In genomic region chr13:45705145-45705695, GRCh38 we compare ENCODE assay signal across 26 cellular contexts. TPM values are rescaled to one million over a fixed set of nuclear protein-coding genes. Genes with fewer than 3 reads are reported as not detected.
A peak's percentile ranks its signal among the peaks of the same experiment; 100 is the strongest.
DNase-seq lines count a peak whose midpoint lies in the region; FAIRE-seq and TF ChIP-seq lines count a peak whose summit lies in the region.
"Had no signal": no experiment of that assay in that cellular context is flagged by ENCODE, and none has a peak within 500 bp of the region (broad histone marks: within the 10 kb centered on the region; RNA-seq: fewer than 3 reads in every experiment).

No MANE protein-coding gene starts in this region.

- H3K79me1 ChIP-seq in H1 (ENCODE audit: low read depth, low read length) = no peaks in the 10 kb centered on the region; the same call in 1 of the 2 replicates

- no peak overlapping the region for H2BK15ac ChIP-seq in H1 (ENCODE audit: low read length)

- H3K79me2 ChIP-seq in H1 (ENCODE audit: control insufficient read depth in 1 of 2, insufficient read depth in 2 of 2, low read length in 2 of 2) = no peaks in the 10 kb centered on the region
- H3K79me2 ChIP-seq in hepatocyte = no peaks in the 10 kb centered on the region

- no peaks in the 10 kb centered on the region for H3K23me2 ChIP-seq in H1 (ENCODE audit: low read depth, low read length)

- H2BK20ac ChIP-seq in H1 (ENCODE audit: low read length) = no peak overlapping the region

- H3K9me2 ChIP-seq in hepatocyte (replicated peaks; ENCODE audit: insufficient read depth) = no peaks in the 10 kb centered on the region

- H4K91ac ChIP-seq in H1 (replicated peaks; ENCODE audit: insufficient read length, low read length) = no peak overlapping the region

- H4K20me1 ChIP-seq in H1 (replicated peaks in 1 of 2; ENCODE audit: control insufficient read depth in 1 of 2, insufficient read depth in 2 of 2, low read length in 2 of 2) = no peaks in the 10 kb centered on the region
- no peaks in the 10 kb centered on the region for H4K20me1 ChIP-seq in hepatocyte (ENCODE audit: insufficient read depth, poor library complexity, severe bottlenecking)
- H4K20me1 ChIP-seq: BLaER1 treated with 17β-estradiol and CSF1 and Interleukin-3, amounts not matched to agents 10 nM and 100 nM had no signal

- CTCF ChIA-PET in H1 (lab: Charles Lee; ENCODE audit: partially characterized antibody) = interaction anchor here (0.5 to 4.8 kb wide), 7 partner anchors 12 to 586 kb away, joined by 3 to 31 read pairs (median 4); no protein-coding TSS in a partner anchor

- H2AFZ ChIP-seq in H1 (ENCODE audit: low read length) (no peak overlapping the region; the same call in 1 of the 2 replicates), hepatocyte (no peak overlapping the region)

- peak; percentile 14 to 35; a peak in 3 of 4 replicates for TF ChIP-seq RAD21 in H1 (IDR thresholded peaks at IDR 0.05 in 1 of 2, conservative IDR thresholded peaks at IDR 0.05 in 1 of 2; ENCODE audit: low read depth in 2 of 2, low read length in 2 of 2)

- H2AK5ac ChIP-seq in H1 (ENCODE audit: low read depth, low read length) = no peak overlapping the region

- peak in 2 of 3 experiments; percentile 11 to 50 for DNase-seq in NCI-H1417 (lab: John Stamatoyannopoulos, UW)
- no peak for DNase-seq in NCI-H1417 treated with DMSO at 0.1 percent for 48 hours (lab: John Stamatoyannopoulos, UW)
- peak; percentile 18 for DNase-seq in NCI-H146 (lab: John Stamatoyannopoulos, UW)
- no peak for DNase-seq in H1 (ENCODE audit: low read depth in 1 of 2, low spot score in 2 of 2)
- peak; percentile 40 for DNase-seq in retina
- no peak for DNase-seq in COR-L47 (lab: John Stamatoyannopoulos, UW)
- no peak for DNase-seq in hepatocyte (ENCODE audit: low spot score)
- DNase-seq in activated T-cell treated with anti-CD3 and anti-CD28 coated beads for 4 hours = no peak
- DNase-seq: ACHN; CD4-positive, alpha-beta memory T cell; DND-41; IMR-90; NCI-H1436; NCI-H2029; NCI-H2171 treated with DMSO at 0.1 percent for 48 hours; NCI-H446; NCI-H526 treated with DMSO at 0.1 percent for 48 hours had no signal

- no peak overlapping the region for H3K23ac ChIP-seq in H1 (ENCODE audit: insufficient read length)

- H2BK12ac ChIP-seq in H1 (ENCODE audit: low read depth, low read length) = no peak overlapping the region

- H3K4me3 ChIP-seq in H1 (ENCODE audit: extremely low read depth in 1 of 4, insufficient read depth in 2 of 4, low read depth in 3 of 4, low read length in 4 of 4) (no peak overlapping the region), hepatocyte (no peak overlapping the region)
- H3K4me3 ChIP-seq: BLaER1 treated with 17β-estradiol and CSF1 and Interleukin-3, amounts not matched to agents 10 nM and 100 nM had no signal

- no peaks in the 10 kb centered on the region for H3K9me3 ChIP-seq in H1 (ENCODE audit: insufficient read depth in 2 of 2, low read depth in 1 of 2, low read length in 1 of 2)
- H3K9me3 ChIP-seq in hepatocyte (ENCODE audit: low read depth) = no peaks in the 10 kb centered on the region
- H3K9me3 ChIP-seq: BLaER1 treated with 17β-estradiol and CSF1 and Interleukin-3, amounts not matched to agents 10 nM and 100 nM had no signal

- TF ChIP-seq EP300 in H1 (IDR thresholded peaks at IDR 0.05; ENCODE audit: borderline replicate concordance in 1 of 2, low read depth in 2 of 2, low read length in 2 of 2) = no peak

- no peak overlapping the region for H3K4ac ChIP-seq in H1 (replicated peaks; ENCODE audit: insufficient read length, low read depth, low read length)

- H3K18ac ChIP-seq in H1 (ENCODE audit: extremely low read depth, low read length) = no peak overlapping the region

- H3K27ac ChIP-seq in H1 (ENCODE audit: low read depth, low read length) (no peak overlapping the region), hepatocyte (no peak overlapping the region)
- H3K27ac ChIP-seq: 22Rv1; BLaER1 treated with 17β-estradiol and CSF1 and Interleukin-3, amounts not matched to agents 10 nM and 100 nM had no signal

- 0 out of 4 replicates have a peak overlapping the region, but pooled peaks of 1 of the 2 experiments have one; percentile 31 for H3K4me2 ChIP-seq in H1 (ENCODE audit: insufficient read depth in 1 of 2, low read depth in 2 of 2, low read length in 2 of 2)
- no peak overlapping the region for H3K4me2 ChIP-seq in hepatocyte

- H2BK5ac ChIP-seq in H1 (ENCODE audit: low read depth, low read length) = no peak overlapping the region

- POLR2A ChIA-PET in H1 (lab: Charles Lee; ENCODE audit: partially characterized antibody) = no interaction called here

- H3K56ac ChIP-seq in H1 (replicated peaks; ENCODE audit: insufficient read length, low read depth, low read length) = no peak overlapping the region

- H4K8ac ChIP-seq in H1 (ENCODE audit: extremely low read depth, insufficient read depth, low read length) = no peak overlapping the region

- TF ChIP-seq CTCF in H1 (IDR thresholded peaks at IDR 0.05; ENCODE audit: control extremely low read depth in 1 of 3, insufficient read depth in 1 of 3, low read depth in 1 of 3, low read length in 3 of 3) (peak in 1 of 3 experiments; percentile 6; a peak in 1 of 4 replicates), hepatocyte (IDR thresholded peaks at IDR 0.05; ENCODE audit: poor library complexity) (no peak)

- H3K27me3 ChIP-seq in H1 (replicated peaks in 1 of 4; ENCODE audit: control insufficient read depth in 3 of 4, extremely low read depth in 1 of 4, insufficient read depth in 3 of 4, low read length in 3 of 4) (0 out of 7 replicates have a peak, but pooled peaks cover 0 to 2% (median 0%) of the 10 kb centered on the region in 4 experiments), hepatocyte (no peaks in the 10 kb centered on the region)
- H3K27me3 ChIP-seq: BLaER1 treated with 17β-estradiol and CSF1 and Interleukin-3, amounts not matched to agents 10 nM and 100 nM had no signal

- no peak overlapping the region for H2BK120ac ChIP-seq in H1 (replicated peaks; ENCODE audit: low read depth, low read length)

- TF ChIP-seq POLR2A in H1 (IDR thresholded peaks at IDR 0.05; ENCODE audit: control extremely low read depth in 1 of 2, low read depth in 2 of 2, low read length in 2 of 2) = no peak

- H3K14ac ChIP-seq in H1 (ENCODE audit: insufficient read length) = no peak overlapping the region

- no peaks in the 10 kb centered on the region for H3K36me3 ChIP-seq in H1 (ENCODE audit: control insufficient read depth in 2 of 4, insufficient read depth in 4 of 4, low read length in 3 of 4)
- no peaks in the 10 kb centered on the region for H3K36me3 ChIP-seq in hepatocyte (replicated peaks; ENCODE audit: insufficient read depth, low read depth)
- H3K36me3 ChIP-seq: BLaER1 treated with 17β-estradiol and CSF1 and Interleukin-3, amounts not matched to agents 10 nM and 100 nM had no signal

- peak; percentile 32 for FAIRE-seq in H1 (lab: Jason Lieb, UNC)
- FAIRE-seq: HTR-8/SVneo had no signal

- peaks cover 0 to 9% (median 3%) of the 10 kb centered on the region in 4 experiments; a peak in 3 of 7 replicates for H3K4me1 ChIP-seq in H1 (replicated peaks in 1 of 4; ENCODE audit: control insufficient read depth in 3 of 4, insufficient read depth in 4 of 4, low read length in 3 of 4)
- no peaks in the 10 kb centered on the region for H3K4me1 ChIP-seq in hepatocyte (ENCODE audit: insufficient read depth)

- H4K5ac ChIP-seq in H1 (ENCODE audit: insufficient read length, low read depth, low read length) = no peak overlapping the region

- H3K9ac ChIP-seq in H1 (replicated peaks in 1 of 4; ENCODE audit: extremely low read depth in 1 of 4, low read depth in 3 of 4, low read length in 3 of 4) = no peak overlapping the region
- H3K9ac ChIP-seq: BLaER1 treated with 17β-estradiol and CSF1 and Interleukin-3, amounts not matched to agents 10 nM and 100 nM had no signal

- WGBS in H1 (ENCODE audit: extremely low coverage in 1 of 2, insufficient coverage in 1 of 2, insufficient read length in 1 of 2, insufficient replicate concordance in 2 of 2, low coverage in 1 of 2, low lambda C conversion rate in 2 of 2, missing lambda C conversion rate in 1 of 2), 2 experiments = 60% methylated on average over 6 of the region's 6 CpGs; no CpG with 5 or more reads in 1 of the 2 experiments
- 55% methylated on average over 6 of the region's 6 CpGs for WGBS in hepatocyte (ENCODE audit: low lambda C conversion rate, missing lambda C conversion rate)

TF ChIP-seq in H1, 55 proteins besides CTCF, POLR2A, EP300 and RAD21:
- TF ChIP-seq TEAD4 (IDR thresholded peaks at IDR 0.05; ENCODE audit: low read depth, low read length) (no peak), FOSL1 (IDR thresholded peaks at IDR 0.05; ENCODE audit: insufficient read depth, low read depth, low read length) (no peak), CBX8 (IDR thresholded peaks at IDR 0.05; ENCODE audit: borderline replicate concordance, low read depth, low read length) (no peak)

RNA-seq across cellular contexts. Expression of gene CBY2, which starts 3.1 kb away (rescaled TPM):
- not detected in 2 replicates for total RNA-seq in H1 (2021; fragmentation: NEBNext Ultra II Directional; extraction: Animal tissue kit (Norgen Biotek cat#: 25700))
- polyA plus RNA-seq in H1 (2011; rRNA removed) (0.63 TPM in 1 of 2 replicates, not detected in the other), hepatocyte (not detected in 2 replicates)
- 0.18 TPM for polyA plus RNA-seq in H1 (2011; cell fraction: cytosol; rRNA removed)
- polyA plus RNA-seq in H1 (2011; cell fraction: nucleus; rRNA removed) = 0.40 TPM
- not detected in 4 replicates for polyA plus RNA-seq in H1 (2012, experiment 1 of 2)
- polyA plus RNA-seq in H1 (2012, experiment 2 of 2) = not detected
- 0.04 TPM for polyA plus RNA-seq in H1 (2013, experiment 1 of 2)
- not detected for polyA plus RNA-seq in H1 (2013, experiment 2 of 2)
- polyA minus RNA-seq in H1 (2011; rRNA and poly(A)+ RNA removed) = not detected in 2 replicates
- not detected for polyA minus RNA-seq in H1 (2011; cell fraction: cytosol; rRNA and poly(A)+ RNA removed)
- not detected for polyA minus RNA-seq in H1 (2011; cell fraction: nucleus; rRNA and poly(A)+ RNA removed)
- not detected in 2 replicates for total RNA-seq in hepatocyte
- total RNA-seq: G401; H4; IMR-90; M059J; Right ventricle myocardium inferior; SK-MEL-5; T-helper 1 cell treated with Interleukin-12 subunit alpha and Interleukin-12 subunit beta and Interleukin-4 antibody, amounts not matched to agents 30 ng/mL and 1 ng/mL, for 36 hours had no signal
- polyA plus RNA-seq: IMR-90 had no signal

Comparison
In these comparisons a context has a peak if more than half of its experiments do, and no peak if none do; other contexts are left out.
1. DNase-seq: peak in NCI-H1417 (2 of 3), NCI-H146 (single experiment) and retina (single experiment); none in NCI-H1417 treated with DMSO at 0.1 percent for 48 hours (single experiment), H1 (0 of 2), COR-L47 (single experiment), hepatocyte (single experiment) and activated T-cell treated with anti-CD3 and anti-CD28 coated beads for 4 hours (single experiment).